Comparison of ENCODE assay signal across 21 cellular contexts in genomic region chr2:28270456-28271146, GRCh38.
DNase-seq lines count a peak whose midpoint lies in the region; ATAC-seq and TF ChIP-seq lines count a peak whose summit lies in the region.
"Had no signal": no experiment of that assay in that cellular context is flagged by ENCODE, and none has a peak within 500 bp of the region (broad histone marks: within the 10 kb centered on the region; RNA-seq: fewer than 3 reads in every experiment).

No MANE protein-coding gene starts in this region.

- no peak for TF ChIP-seq POLR2A in breast epithelium (IDR thresholded peaks at IDR 0.05)

- no peak overlapping the region for H3K4ac ChIP-seq in mesendoderm (ENCODE audit: low read depth, low read length)

- peak overlapping the region; percentile 53 for H3K18ac ChIP-seq in mesendoderm (ENCODE audit: low read length)

- H3K9me3 Mint-ChIP-seq in MCF 10A (ENCODE audit: unreplicated experiment): no peaks in the 10 kb centered on the region
- H3K9me3 Mint-ChIP-seq in type B pancreatic cell: no peaks in the 10 kb centered on the region
- H3K9me3 Mint-ChIP-seq: activated T-helper 17 cell treated with anti-CD3 and anti-CD28 coated beads, Interleukin-2, amount 50 U/mL, for 72 hours; neural crest cell had no signal

- H3K23ac ChIP-seq in mesendoderm (ENCODE audit: low read length): no peak overlapping the region

- no peaks in the 10 kb centered on the region for H3K4me1 ChIP-seq in breast epithelium
- peaks cover 10% of the 10 kb centered on the region for H3K4me1 ChIP-seq in mesendoderm (ENCODE audit: control insufficient read depth, low read depth, low read length)

- TF ChIP-seq CTCF in MCF 10A (IDR thresholded peaks at IDR 0.05; ENCODE audit: unreplicated experiment) (no peak), breast epithelium (IDR thresholded peaks at IDR 0.05) (no peak), type B pancreatic cell (conservative IDR thresholded peaks at IDR 0.05) (no peak)

- no peak overlapping the region for H3K9ac ChIP-seq in mesendoderm (ENCODE audit: low read length)
- H3K9ac ChIP-seq: KMS-11 had no signal

- CTCF ChIA-PET in MCF 10A (lab: Yijun Ruan, JAX): interaction anchor here (0.5 to 1.9 kb wide), 11 partner anchors 31 to 517 kb away, joined by 3 to 6 read pairs (median 4); no protein-coding TSS in a partner anchor

- no peaks in the 10 kb centered on the region for H3K79me1 ChIP-seq in mesendoderm (ENCODE audit: low read length)

- no peak for ATAC-seq in T-helper 17 cell
- no peak for ATAC-seq in HG02981 (IDR thresholded peaks at IDR 0.05; ENCODE audit: unreplicated experiment)
- no peak for ATAC-seq in HG03571 (IDR thresholded peaks at IDR 0.05; ENCODE audit: unreplicated experiment)
- ATAC-seq: activated T-helper 17 cell treated with anti-CD3 and anti-CD28 coated beads, Interleukin-2, amount 50 U/mL, for 72 hours; body of pancreas had no signal

- H2BK15ac ChIP-seq in mesendoderm (replicated peaks; ENCODE audit: low read depth): no peak overlapping the region

- H3K27me3 ChIP-seq in breast epithelium (no peaks in the 10 kb centered on the region), mesendoderm (ENCODE audit: insufficient read depth, low read length, poor library complexity) (no peaks in the 10 kb centered on the region)
- H3K27me3 ChIP-seq: body of pancreas, spleen had no signal

- no peaks in the 10 kb centered on the region for H3K9me3 ChIP-seq in breast epithelium
- no peaks in the 10 kb centered on the region for H3K9me3 ChIP-seq in T-helper 17 cell (ENCODE audit: control insufficient read depth, low read length, poor library complexity, severe bottlenecking)
- H3K9me3 ChIP-seq: body of pancreas, spleen had no signal

- H3K4me1 Mint-ChIP-seq in MCF 10A (ENCODE audit: insufficient read depth, unreplicated experiment) (peaks cover 56% of the 10 kb centered on the region), T-helper 17 cell (peaks cover 34% of the 10 kb centered on the region), type B pancreatic cell (ENCODE audit: unreplicated experiment) (peaks cover 38% of the 10 kb centered on the region)
- H3K4me1 Mint-ChIP-seq: neural crest cell had no signal

- no peak overlapping the region for H3K4me2 ChIP-seq in mesendoderm (ENCODE audit: low read length)

- H3K36me3 ChIP-seq in breast epithelium: no peaks in the 10 kb centered on the region
- no peaks in the 10 kb centered on the region for H3K36me3 ChIP-seq in mesendoderm (ENCODE audit: control insufficient read depth, insufficient read depth, low read length)

- H4K5ac ChIP-seq in mesendoderm (ENCODE audit: low read length): no peak overlapping the region

- no peak overlapping the region for H2BK5ac ChIP-seq in mesendoderm (ENCODE audit: low read length)

- POLR2A ChIA-PET in MCF 10A (lab: Yijun Ruan, JAX): interaction anchor here (0.6 to 12.4 kb wide), 18 partner anchors 13 to 379 kb away, joined by 3 to 277 read pairs (median 15); partner anchors contain the start of gene FOSL2

- H3K36me3 Mint-ChIP-seq in MCF 10A (ENCODE audit: insufficient read depth, unreplicated experiment): peaks cover 12% of the 10 kb centered on the region
- H3K36me3 Mint-ChIP-seq in T-helper 17 cell (ENCODE audit: low read depth): peaks cover 10% of the 10 kb centered on the region
- H3K36me3 Mint-ChIP-seq in type B pancreatic cell: peaks cover 8% of the 10 kb centered on the region

- no peak overlapping the region for H3K56ac ChIP-seq in mesendoderm (ENCODE audit: low read length)

- H3K79me2 ChIP-seq in mesendoderm (ENCODE audit: control insufficient read depth, insufficient read depth, low read length): no peaks in the 10 kb centered on the region

- H3K27ac Mint-ChIP-seq in MCF 10A (ENCODE audit: low read depth, unreplicated experiment) (peak overlapping the region; percentile 90), T-helper 17 cell (no peak overlapping the region), type B pancreatic cell (peak overlapping the region; percentile 68)

- WGBS in mesendoderm (ENCODE audit: extremely low coverage, insufficient coverage, low lambda C conversion rate): no CpG with 5 or more reads among the region's 6 CpGs

- no peak overlapping the region for H2AK5ac ChIP-seq in mesendoderm (ENCODE audit: low read length)

- H2BK120ac ChIP-seq in mesendoderm (ENCODE audit: low read depth, low read length): no peak overlapping the region

- H3K27ac ChIP-seq in breast epithelium (no peak overlapping the region), mesendoderm (ENCODE audit: low read depth, low read length) (no peak overlapping the region)
- H3K27ac ChIP-seq: KMS-11 had no signal

- intact Hi-C loops in MCF 10A (cut with micrococcal nuclease): loop anchor here (10.0 kb wide), 2 partner anchors 516 to 566 kb away; no protein-coding TSS in a partner anchor
- intact Hi-C loops in breast epithelium (cut with DNase I; ENCODE audit: low total_unique reads): no loop called here

- H3K4me3 ChIP-seq in breast epithelium (no peak overlapping the region), mesendoderm (ENCODE audit: low read length) (no peak overlapping the region)
- H3K4me3 ChIP-seq: body of pancreas, spleen had no signal

- DNase-seq in MCF 10A (ENCODE audit: unreplicated experiment) (no peak), breast epithelium (ENCODE audit: low spot score in 2 of 2) (no peak), T-helper 17 cell (no peak), mesendoderm (no peak), type B pancreatic cell (ENCODE audit: extremely low spot score, unreplicated experiment) (no peak), KG1 (lab: John Stamatoyannopoulos, UW) (no peak)
- DNase-seq: ACHN; activated CD4-positive, CD25-positive, alpha-beta regulatory T cell treated with anti-CD3 and anti-CD28 coated beads, Interleukin-2, amount 50 U/mL, for 72 hours; body of pancreas; cortex of kidney; DMS79 treated with DMSO at 0.1 percent for 48 hours; hippocampal formation; islet precursor cell; NCI-H1105 treated with DMSO at 0.1 percent for 48 hours; spleen; T1000 had no signal

- no peak overlapping the region for H4K8ac ChIP-seq in mesendoderm (ENCODE audit: low read depth, low read length)

- H3K4me3 Mint-ChIP-seq in MCF 10A (ENCODE audit: unreplicated experiment): no peak overlapping the region
- H3K4me3 Mint-ChIP-seq in T-helper 17 cell: peak overlapping the region; percentile 16
- H3K4me3 Mint-ChIP-seq in type B pancreatic cell: peak overlapping the region; percentile 20
- H3K4me3 Mint-ChIP-seq: neural crest cell had no signal

- H3K27me3 Mint-ChIP-seq in MCF 10A (ENCODE audit: insufficient read depth, unreplicated experiment) (no peaks in the 10 kb centered on the region), T-helper 17 cell (no peaks in the 10 kb centered on the region), type B pancreatic cell (no peaks in the 10 kb centered on the region)
- H3K27me3 Mint-ChIP-seq: activated T-helper 17 cell treated with anti-CD3 and anti-CD28 coated beads, Interleukin-2, amount 50 U/mL, for 72 hours had no signal

- BruUV-seq in MCF 10A (replicated peaks; lab: Mats Ljungman, UMichigan): no TSS peak
